Comparison of ENCODE assay signal across 18 cellular contexts in genomic region chr15:85089929-85090597, GRCh38.
"Had no signal": no experiment of that assay in that cellular context is flagged by ENCODE, and none has a peak within 500 bp of the region (broad histone marks: within the 10 kb centered on the region; RNA-seq: fewer than 3 reads in every experiment).

No MANE protein-coding gene starts in this region.

- H3K27me3 Mint-ChIP-seq: effector memory CD8-positive, alpha-beta T cell; naive thymus-derived CD8-positive, alpha-beta T cell; stimulated activated naive B cell treated with anti-CD40 and anti-IgM and Interleukin-4, amounts not matched to agents 10 μg/mL and 1 μg/mL and 100 μg/mL, for 72 hours; stimulated activated naive CD8-positive, alpha-beta T cell treated with anti-CD3 and anti-CD28 coated beads, Interleukin-15, amount 100 ng/mL, for 72 hours had no signal

- H3K4me3 Mint-ChIP-seq: effector memory CD8-positive, alpha-beta T cell; naive thymus-derived CD8-positive, alpha-beta T cell; stimulated activated naive B cell treated with anti-CD40 and anti-IgM and Interleukin-4, amounts not matched to agents 10 μg/mL and 1 μg/mL and 100 μg/mL, for 72 hours; stimulated activated naive CD8-positive, alpha-beta T cell treated with anti-CD3 and anti-CD28 coated beads, Interleukin-15, amount 100 ng/mL, for 72 hours had no signal

- H3K27ac Mint-ChIP-seq: effector memory CD8-positive, alpha-beta T cell; naive thymus-derived CD8-positive, alpha-beta T cell; stimulated activated naive B cell treated with anti-CD40 and anti-IgM and Interleukin-4, amounts not matched to agents 10 μg/mL and 1 μg/mL and 100 μg/mL, for 72 hours; stimulated activated naive CD8-positive, alpha-beta T cell treated with anti-CD3 and anti-CD28 coated beads, Interleukin-15, amount 100 ng/mL, for 72 hours had no signal

- H3K27me3 ChIP-seq: esophagus muscularis mucosa, neutrophil, right lobe of liver had no signal

- H3K9me3 Mint-ChIP-seq: effector memory CD8-positive, alpha-beta T cell; naive thymus-derived CD8-positive, alpha-beta T cell; stimulated activated naive B cell treated with anti-CD40 and anti-IgM and Interleukin-4, amounts not matched to agents 10 μg/mL and 1 μg/mL and 100 μg/mL, for 72 hours; stimulated activated naive CD8-positive, alpha-beta T cell treated with anti-CD3 and anti-CD28 coated beads, Interleukin-15, amount 100 ng/mL, for 72 hours had no signal

- H3K4me1 Mint-ChIP-seq: stimulated activated naive B cell treated with anti-CD40 and anti-IgM and Interleukin-4, amounts not matched to agents 10 μg/mL and 1 μg/mL and 100 μg/mL, for 72 hours; stimulated activated naive CD8-positive, alpha-beta T cell treated with anti-CD3 and anti-CD28 coated beads, Interleukin-15, amount 100 ng/mL, for 72 hours had no signal

- ATAC-seq: effector memory CD8-positive, alpha-beta T cell; left colon; mucosa of descending colon; naive thymus-derived CD8-positive, alpha-beta T cell; psoas muscle; right lobe of liver; stimulated activated naive B cell treated with anti-CD40 and anti-IgM and Interleukin-4, amounts not matched to agents 10 μg/mL and 1 μg/mL and 100 μg/mL, for 72 hours; stimulated activated naive CD8-positive, alpha-beta T cell treated with anti-CD3 and anti-CD28 coated beads, Interleukin-15, amount 100 ng/mL, for 72 hours had no signal

- H3K4me1 ChIP-seq: esophagus muscularis mucosa, psoas muscle, right lobe of liver had no signal

- H3K4me3 ChIP-seq: esophagus muscularis mucosa, mucosa of descending colon, psoas muscle, right lobe of liver had no signal

- H3K27ac ChIP-seq: epithelial cell of prostate, esophagus muscularis mucosa, neutrophil, psoas muscle, right lobe of liver had no signal

- H3K9me3 ChIP-seq: esophagus muscularis mucosa, mucosa of descending colon, neutrophil, psoas muscle, right lobe of liver had no signal

- DNase-seq: effector memory CD8-positive, alpha-beta T cell; kidney; left colon; mammary epithelial cell; mucosa of descending colon; naive thymus-derived CD8-positive, alpha-beta T cell; psoas muscle; retina; right lobe of liver; stimulated activated CD4-positive, alpha-beta T cell treated with anti-CD3 and anti-CD28 coated beads, Interleukin-15, amount 100 ng/mL, for 24 hours; stimulated activated CD4-positive, alpha-beta T cell treated with anti-CD3 and anti-CD28 coated beads, Interleukin-1b, Interleukin-23, amount 100 ng/mL, for 48 hours; stimulated activated CD4-positive, alpha-beta T cell treated with anti-CD3 and anti-CD28 coated beads, Interleukin-4, amount 100 ng/mL, for 4 hours; stimulated activated naive B cell treated with anti-CD40 and anti-IgM and Interleukin-4, amounts not matched to agents 10 μg/mL and 1 μg/mL and 100 μg/mL, for 72 hours; stimulated activated naive CD8-positive, alpha-beta T cell treated with anti-CD3 and anti-CD28 coated beads, Interleukin-15, amount 100 ng/mL, for 72 hours; trophoblast cell had no signal
